9 cellular contexts compared by ENCODE assay signal in genomic region chr11:35418282-35418846, GRCh38. TPM values are rescaled to one million over a fixed set of nuclear protein-coding genes. Genes with fewer than 3 reads are reported as not detected.
DNase-seq lines count a peak whose midpoint lies in the region; ATAC-seq, FAIRE-seq and TF ChIP-seq lines count a peak whose summit lies in the region.
"Had no signal": no experiment of that assay in that cellular context is flagged by ENCODE, and none has a peak within 500 bp of the region (broad histone marks: within the 10 kb centered on the region; RNA-seq: fewer than 3 reads in every experiment).

No MANE protein-coding gene starts in this region.

- peaks cover 2% of the 10 kb centered on the region for H3K36me3 Mint-ChIP-seq in activated naive CD8-positive, alpha-beta T cell treated with anti-CD3 and anti-CD28 coated beads, Interleukin-2, amount 10 ng/mL, durations not matched to agents 7 days and 5 days

- no peaks in the 10 kb centered on the region for H3K36me3 ChIP-seq in heart right ventricle
- no peaks in the 10 kb centered on the region for H3K36me3 ChIP-seq in lung (ENCODE audit: control insufficient read depth in 2 of 2, insufficient read depth in 2 of 2, low read length in 2 of 2)
- no peaks in the 10 kb centered on the region for H3K36me3 ChIP-seq in aorta (ENCODE audit: control insufficient read depth in 1 of 2, insufficient read depth in 2 of 2, low read length in 1 of 2)

- H3K4me1 ChIP-seq in heart right ventricle = peaks cover 5 to 32% (median 16%) of the 10 kb centered on the region in 9 donors
- H3K4me1 ChIP-seq in lung (ENCODE audit: control insufficient read depth in 2 of 2, insufficient read depth in 2 of 2, low read length in 2 of 2) = peaks cover 3 to 9% of the 10 kb centered on the region in 2 donors
- no peaks in the 10 kb centered on the region for H3K4me1 ChIP-seq in aorta (ENCODE audit: control insufficient read depth in 1 of 2, insufficient read depth in 2 of 2, low read length in 2 of 2)

- H3K27ac ChIP-seq in heart right ventricle (no peak overlapping the region), lung (ENCODE audit: low read depth in 1 of 2, low read length in 1 of 2) (no peak overlapping the region), aorta (ENCODE audit: low read depth in 1 of 2, low read length in 2 of 2) (no peak overlapping the region)
- H3K27ac ChIP-seq: KMS-11 had no signal

- no peak for FAIRE-seq in GM12892 (lab: Jason Lieb, UNC)

- TF ChIP-seq CTCF in heart right ventricle (IDR thresholded peaks at IDR 0.05) = no peak
- TF ChIP-seq CTCF in lung (IDR thresholded peaks at IDR 0.05; ENCODE audit: control extremely low read depth, extremely low read depth) = no peak

- peaks cover 10% of the 10 kb centered on the region for H3K4me1 Mint-ChIP-seq in activated naive CD8-positive, alpha-beta T cell treated with anti-CD3 and anti-CD28 coated beads, Interleukin-2, amount 10 ng/mL, durations not matched to agents 7 days and 5 days

- POLR2A ChIA-PET in activated naive CD8-positive, alpha-beta T cell treated with anti-CD3 and anti-CD28 coated beads, Interleukin-2, amount 10 ng/mL, durations not matched to agents 7 days and 5 days (lab: Charles Lee) = interaction anchor here (0.6 kb wide), 1 partner anchor 804 kb away, joined by 3 read pairs; no protein-coding TSS in a partner anchor

- H3K27me3 ChIP-seq in heart right ventricle (peaks cover 0 to 93% (median 62%) of the 10 kb centered on the region in 7 donors), lung (ENCODE audit: control insufficient read depth, insufficient read depth) (peaks cover 6% of the 10 kb centered on the region), aorta (ENCODE audit: control insufficient read depth in 1 of 2, insufficient read depth in 2 of 2, low read length in 1 of 2) (peaks cover 0 to 4% of the 10 kb centered on the region in 2 donors)

- H3K27ac Mint-ChIP-seq in activated naive CD8-positive, alpha-beta T cell treated with anti-CD3 and anti-CD28 coated beads, Interleukin-2, amount 10 ng/mL, durations not matched to agents 7 days and 5 days = no peak overlapping the region

- H3K27me3 Mint-ChIP-seq in activated naive CD8-positive, alpha-beta T cell treated with anti-CD3 and anti-CD28 coated beads, Interleukin-2, amount 10 ng/mL, durations not matched to agents 7 days and 5 days = peaks cover 91% of the 10 kb centered on the region

- H3K4me3 ChIP-seq in heart right ventricle (peak overlapping the region in 9 of 10 donors; percentile 24 to 63 (median 52)), lung (peak overlapping the region; percentile 36), aorta (ENCODE audit: low read length in 2 of 2) (peak overlapping the region; percentile 28 to 34)

- peak overlapping the region; percentile 77 for H3K4me3 Mint-ChIP-seq in activated naive CD8-positive, alpha-beta T cell treated with anti-CD3 and anti-CD28 coated beads, Interleukin-2, amount 10 ng/mL, durations not matched to agents 7 days and 5 days

- 17 to 20% methylated on average over 29 of the region's 29 CpGs for WGBS in heart right ventricle, 2 donors
- 3 to 10% methylated on average over 29 of the region's 29 CpGs for WGBS in lung, 2 donors
- 5 to 7% methylated on average over 29 of the region's 29 CpGs for WGBS in aorta, 2 donors

- no peaks in the 10 kb centered on the region for H3K9me3 ChIP-seq in heart right ventricle
- no peaks in the 10 kb centered on the region for H3K9me3 ChIP-seq in lung (ENCODE audit: control insufficient read depth in 2 of 2, insufficient read depth in 1 of 2, low read length in 1 of 2)
- no peaks in the 10 kb centered on the region for H3K9me3 ChIP-seq in aorta (ENCODE audit: control insufficient read depth, low read length)

- ATAC-seq in heart right ventricle = peak in 1 of 8 donors; percentile 61
- no peak for ATAC-seq in Right ventricle myocardium inferior
- no peak for ATAC-seq in activated naive CD8-positive, alpha-beta T cell treated with anti-CD3 and anti-CD28 coated beads, Interleukin-2, amount 10 ng/mL, durations not matched to agents 7 days and 5 days (ENCODE audit: low read depth)
- peak; percentile 48 for ATAC-seq in lung (ENCODE audit: insufficient read depth, low FRiP score)
- ATAC-seq in aorta (ENCODE audit: low FRiP score) = no peak
- no peak for ATAC-seq in GM18858 (IDR thresholded peaks at IDR 0.05; ENCODE audit: unreplicated experiment)

- intact Hi-C loops in heart right ventricle (cut with DNase I) (no loop called here), Right ventricle myocardium inferior (cut with DNase I) (no loop called here), aorta (cut with DNase I) (no loop called here)

- H3K9me3 Mint-ChIP-seq in activated naive CD8-positive, alpha-beta T cell treated with anti-CD3 and anti-CD28 coated beads, Interleukin-2, amount 10 ng/mL, durations not matched to agents 7 days and 5 days = no peaks in the 10 kb centered on the region

- TF ChIP-seq POLR2A in GM12892 (IDR thresholded peaks at IDR 0.05; ENCODE audit: low read depth, low read length) = no peak

- DNase-seq in heart right ventricle (no peak), Right ventricle myocardium inferior (ENCODE audit: missing footprints) (no peak), lung (ENCODE audit: low spot score) (no peak), aorta (no peak), DMS153 (lab: John Stamatoyannopoulos, UW) (no peak), GM12892 (ENCODE audit: insufficient read length) (no peak)
- DNase-seq in activated naive CD8-positive, alpha-beta T cell treated with anti-CD3 and anti-CD28 coated beads, Interleukin-2, amount 10 ng/mL, durations not matched to agents 7 days and 5 days = no peak

RNA-seq across cellular contexts. Expression of gene SLC1A2, which starts 1.0 kb away (rescaled TPM):
- total RNA-seq in heart right ventricle (10 to 100 TPM in 2 of 10 donors, 1 to 10 TPM in 8; 2.8 to 25.8 (median 3.8) TPM), Right ventricle myocardium inferior (3.8 TPM), lung (10 to 100 TPM in 1 of 2 donors, 1 to 10 TPM in 1; 1.6 to 17.0 TPM), aorta (1 to 10 TPM; 1.1 to 1.5 TPM)
- polyA plus RNA-seq in heart right ventricle (1 to 10 TPM in 1 of 2 donors, under 1 TPM in 1; 0.29 to 2.3 TPM), lung (under 1 TPM; 0.35 to 0.70 TPM), aorta (not detected)
- not detected for total RNA-seq in activated naive CD8-positive, alpha-beta T cell treated with anti-CD3 and anti-CD28 coated beads, Interleukin-2, amount 10 ng/mL, durations not matched to agents 7 days and 5 days
- 0.06 TPM for polyA plus RNA-seq in GM12892 (2012; ENCODE audit: missing spikeins)
